Comparison of ENCODE assay signal across 11 cellular contexts in genomic region chr5:134041570-134042411, GRCh38. TPM values are rescaled to one million over a fixed set of nuclear protein-coding genes. Genes with fewer than 3 reads are reported as not detected.
DNase-seq lines count a peak whose midpoint lies in the region; ATAC-seq, FAIRE-seq and TF ChIP-seq lines count a peak whose summit lies in the region.
"Had no signal": no experiment of that assay in that cellular context is flagged by ENCODE, and none has a peak within 500 bp of the region (broad histone marks: within the 10 kb centered on the region; RNA-seq: fewer than 3 reads in every experiment).

No MANE protein-coding gene starts in this region.

- H2BK15ac ChIP-seq in H1 (ENCODE audit: low read length), result no peak overlapping the region

- H3K4me2 ChIP-seq in H1 (ENCODE audit: insufficient read depth in 1 of 2, low read depth in 2 of 2, low read length in 2 of 2), result no peak overlapping the region

- H2AFZ ChIP-seq in H1 (ENCODE audit: low read length), result no peak overlapping the region

- H3K4me3 ChIP-seq in GM12865 (ENCODE audit: low read depth, low read length) (no peak overlapping the region), H1 (ENCODE audit: extremely low read depth in 1 of 4, insufficient read depth in 2 of 4, low read depth in 3 of 4, low read length in 4 of 4) (no peak overlapping the region)
- H3K4me3 ChIP-seq: MG63 had no signal

- H3K4me1 ChIP-seq in H1 (replicated peaks in 1 of 4; ENCODE audit: control insufficient read depth in 3 of 4, insufficient read depth in 4 of 4, low read length in 3 of 4), result peaks cover 3 to 8% (median 4%) of the 10 kb centered on the region in 4 experiments; a peak in 6 of 7 replicates
- H3K4me1 ChIP-seq: BE2C had no signal

- H2BK20ac ChIP-seq in H1 (ENCODE audit: low read length), result 0 out of 2 replicates have a peak overlapping the region, but pooled peaks have one; percentile 21

- no peak overlapping the region for H2BK5ac ChIP-seq in H1 (ENCODE audit: low read depth, low read length)

- H3K56ac ChIP-seq in H1 (replicated peaks; ENCODE audit: insufficient read length, low read depth, low read length), result no peak overlapping the region

- WGBS in H1 (ENCODE audit: extremely low coverage in 1 of 2, insufficient coverage in 1 of 2, insufficient read length in 1 of 2, insufficient replicate concordance in 2 of 2, low coverage in 1 of 2, low lambda C conversion rate in 2 of 2, missing lambda C conversion rate in 1 of 2), 2 experiments, result 87% methylated on average over 11 of the region's 11 CpGs; no CpG with 5 or more reads in 1 of the 2 experiments

- peak overlapping the region; percentile 58 for H4K8ac ChIP-seq in H1 (ENCODE audit: extremely low read depth, insufficient read depth, low read length)

- H3K36me3 ChIP-seq in H1 (ENCODE audit: control insufficient read depth in 2 of 4, insufficient read depth in 4 of 4, low read length in 3 of 4), result no peaks in the 10 kb centered on the region
- H3K36me3 ChIP-seq: BE2C, MG63, neutrophil had no signal

- no peak for TF ChIP-seq CTCF in GM12865 (IDR thresholded peaks at IDR 0.05; ENCODE audit: insufficient read depth, low read depth, low read length, missing control alignments)
- no peak for TF ChIP-seq CTCF in H1 (IDR thresholded peaks at IDR 0.05; ENCODE audit: control extremely low read depth in 1 of 3, insufficient read depth in 1 of 3, low read depth in 1 of 3, low read length in 3 of 3)

- no peak overlapping the region for H3K27ac ChIP-seq in H1 (ENCODE audit: low read depth, low read length)
- H3K27ac ChIP-seq: neutrophil had no signal

- no peak overlapping the region for H4K5ac ChIP-seq in H1 (ENCODE audit: insufficient read length, low read depth, low read length)

- H2BK12ac ChIP-seq in H1 (ENCODE audit: low read depth, low read length), result peak overlapping the region; percentile 81; the same call in 1 of the 2 replicates

- H3K23me2 ChIP-seq in H1 (ENCODE audit: low read depth, low read length), result no peaks in the 10 kb centered on the region

- no peak overlapping the region for H2BK120ac ChIP-seq in H1 (replicated peaks; ENCODE audit: low read depth, low read length)

- no peak for TF ChIP-seq EP300 in H1 (IDR thresholded peaks at IDR 0.05; ENCODE audit: borderline replicate concordance in 1 of 2, low read depth in 2 of 2, low read length in 2 of 2)

- H3K4ac ChIP-seq in H1 (replicated peaks; ENCODE audit: insufficient read length, low read depth, low read length), result no peak overlapping the region

- no peak for FAIRE-seq in H1 (lab: Jason Lieb, UNC)

- no peaks in the 10 kb centered on the region for H3K9me3 ChIP-seq in H1 (ENCODE audit: insufficient read depth in 2 of 2, low read depth in 1 of 2, low read length in 1 of 2)
- H3K9me3 ChIP-seq: BE2C, MG63, neutrophil had no signal

- ATAC-seq in GM19351 (IDR thresholded peaks at IDR 0.05; ENCODE audit: unreplicated experiment) (peak; percentile 84), HG03108 (IDR thresholded peaks at IDR 0.05; ENCODE audit: unreplicated experiment) (peak; percentile 75), GM19035 (IDR thresholded peaks at IDR 0.05; ENCODE audit: unreplicated experiment) (no peak)

- TF ChIP-seq POLR2A in H1 (IDR thresholded peaks at IDR 0.05; ENCODE audit: control extremely low read depth in 1 of 2, low read depth in 2 of 2, low read length in 2 of 2), result no peak

- H3K23ac ChIP-seq in H1 (ENCODE audit: insufficient read length), result no peak overlapping the region

- H4K20me1 ChIP-seq in H1 (replicated peaks in 1 of 2; ENCODE audit: control insufficient read depth in 1 of 2, insufficient read depth in 2 of 2, low read length in 2 of 2), result no peaks in the 10 kb centered on the region

- POLR2A ChIA-PET in H1 (lab: Charles Lee; ENCODE audit: partially characterized antibody), result interaction anchor here (1.7 kb wide), 1 partner anchor 104 kb away, joined by 4 read pairs; no protein-coding TSS in a partner anchor

- no peak overlapping the region for H3K9ac ChIP-seq in H1 (replicated peaks in 1 of 4; ENCODE audit: extremely low read depth in 1 of 4, low read depth in 3 of 4, low read length in 3 of 4)

- H2AK5ac ChIP-seq in H1 (ENCODE audit: low read depth, low read length), result no peak overlapping the region

- CTCF ChIA-PET in H1 (lab: Charles Lee; ENCODE audit: partially characterized antibody), result interaction anchor here (0.9 to 16.4 kb wide), 13 partner anchors 8 to 118 kb away, joined by 3 to 629 read pairs (median 25); no protein-coding TSS in a partner anchor

- peaks cover 0 to 3% (median under 1%) of the 10 kb centered on the region in 4 experiments; a peak in 3 of 7 replicates for H3K27me3 ChIP-seq in H1 (replicated peaks in 1 of 4; ENCODE audit: control insufficient read depth in 3 of 4, extremely low read depth in 1 of 4, insufficient read depth in 3 of 4, low read length in 3 of 4)
- H3K27me3 ChIP-seq: BE2C, MG63, neutrophil had no signal

- H4K91ac ChIP-seq in H1 (replicated peaks; ENCODE audit: insufficient read length, low read length), result peak overlapping the region; percentile 18

- H3K79me1 ChIP-seq in H1 (ENCODE audit: low read depth, low read length), result no peaks in the 10 kb centered on the region

- TF ChIP-seq RAD21 in H1 (IDR thresholded peaks at IDR 0.05 in 1 of 2, conservative IDR thresholded peaks at IDR 0.05 in 1 of 2; ENCODE audit: low read depth in 2 of 2, low read length in 2 of 2), result no peak

- peak overlapping the region; percentile 32; the same call in 1 of the 2 replicates for H3K18ac ChIP-seq in H1 (ENCODE audit: extremely low read depth, low read length)

- DNase-seq in GM12865 (ENCODE audit: low read depth) (peak; percentile 92), H1 (ENCODE audit: low read depth in 1 of 2, low spot score in 2 of 2) (no peak), NCI-H748 treated with DMSO at 0.1 percent for 48 hours (lab: John Stamatoyannopoulos, UW) (no peak), NCI-H2171 (lab: John Stamatoyannopoulos, UW) (no peak), NCI-H1092 (lab: John Stamatoyannopoulos, UW) (no peak)
- DNase-seq: BE2C, MG63 had no signal

- no peak overlapping the region for H3K14ac ChIP-seq in H1 (ENCODE audit: insufficient read length)

- no peaks in the 10 kb centered on the region for H3K79me2 ChIP-seq in H1 (ENCODE audit: control insufficient read depth in 1 of 2, insufficient read depth in 2 of 2, low read length in 2 of 2)

TF ChIP-seq in H1, 55 proteins besides CTCF, POLR2A, EP300 and RAD21:
- TF ChIP-seq CBX8 (IDR thresholded peaks at IDR 0.05; ENCODE audit: borderline replicate concordance, low read depth, low read length), result no peak
- no peak for TF ChIP-seq ATF2 (IDR thresholded peaks at IDR 0.05; ENCODE audit: low read length)
- no peak for TF ChIP-seq BRCA1 (IDR thresholded peaks at IDR 0.05; ENCODE audit: low read depth, low read length)
- TF ChIP-seq CHD1 (IDR thresholded peaks at IDR 0.05; ENCODE audit: low read depth, low read length), result no peak
- TF ChIP-seq RFX5 (IDR thresholded peaks at IDR 0.05; ENCODE audit: borderline replicate concordance, low read depth, low read length), result no peak
- TF ChIP-seq EGR1 (IDR thresholded peaks at IDR 0.05; ENCODE audit: borderline replicate concordance, low read depth, low read length), result no peak

RNA-seq across cellular contexts. Expression of gene VDAC1, which starts 37.0 kb away (rescaled TPM):
- 285 and 301 TPM in 2 replicates for total RNA-seq in H1 (2021; fragmentation: NEBNext Ultra II Directional; extraction: Animal tissue kit (Norgen Biotek cat#: 25700))
- polyA plus RNA-seq in H1 (2011; rRNA removed), result 94.7 and 111 TPM in 2 replicates
- polyA plus RNA-seq in H1 (2011; cell fraction: cytosol; rRNA removed), result 124 TPM
- polyA plus RNA-seq in H1 (2011; cell fraction: nucleus; rRNA removed), result 71.2 TPM
- 255 to 279 TPM (median 268 TPM) in 4 replicates for polyA plus RNA-seq in H1 (2012, experiment 1 of 2)
- 112 TPM for polyA plus RNA-seq in H1 (2012, experiment 2 of 2)
- 187 TPM for polyA plus RNA-seq in H1 (2013, experiment 1 of 2)
- polyA plus RNA-seq in H1 (2013, experiment 2 of 2), result 189 TPM
- polyA minus RNA-seq in H1 (2011; rRNA and poly(A)+ RNA removed), result 121 and 151 TPM in 2 replicates
- polyA minus RNA-seq in H1 (2011; cell fraction: cytosol; rRNA and poly(A)+ RNA removed), result 89.8 TPM
- polyA minus RNA-seq in H1 (2011; cell fraction: nucleus; rRNA and poly(A)+ RNA removed), result 65.0 TPM
